ENCODE assay signal across 22 cellular contexts in genomic region chr16:80680839-80681238, GRCh38.
"Had no signal": no experiment of that assay in that cellular context is flagged by ENCODE, and none has a peak within 500 bp of the region (broad histone marks: within the 10 kb centered on the region; RNA-seq: fewer than 3 reads in every experiment).

No MANE protein-coding gene starts in this region.

- DNase-seq: activated naive CD4-positive, alpha-beta T cell treated with Interleukin-2 at 50 U/mL for 16 hours; activated naive CD8-positive, alpha-beta T cell treated with anti-CD3 and anti-CD28 coated beads, Interleukin-2, amount 50 U/mL, for 24 hours; activated T-cell treated with anti-CD3 and anti-CD28 coated beads for 4 hours; endodermal cell; erythroblast; left lung; mesenchymal stem cell; psoas muscle; right lobe of liver; SK-N-SH; stimulated activated CD4-positive, alpha-beta T cell treated with anti-CD3 and anti-CD28 coated beads, Interleukin-4, amount 100 ng/mL, for 4 hours; stimulated activated CD8-positive, alpha-beta memory T cell treated with anti-CD3 and anti-CD28 coated beads, Interleukin-4, amount 100 ng/mL, for 48 hours; stimulated activated naive CD4-positive, alpha-beta T cell treated with Interleukin-2 at 50 U/mL for 16 hours; upper lobe of left lung; WERI-Rb-1 had no signal

- H3K27ac ChIP-seq: ascending aorta, breast epithelium, gastroesophageal sphincter, left lung, psoas muscle, right lobe of liver, suprapubic skin, upper lobe of left lung, WERI-Rb-1 had no signal

- H3K36me3 ChIP-seq: ascending aorta, breast epithelium, gastroesophageal sphincter, right lobe of liver, suprapubic skin, upper lobe of left lung, WERI-Rb-1 had no signal

- H3K4me1 ChIP-seq: ascending aorta, breast epithelium, gastroesophageal sphincter, psoas muscle, right lobe of liver, suprapubic skin had no signal

- ATAC-seq: activated naive CD8-positive, alpha-beta T cell treated with anti-CD3 and anti-CD28 coated beads, Interleukin-2, amount 50 U/mL, for 24 hours; gastroesophageal sphincter; left lung; natural killer cell treated with Interleukin-12 subunit alpha and Interleukin-12 subunit beta and Interleukin-15 and Interleukin-18, amount 100 ng/mL, for 72 hours; psoas muscle had no signal

- H3K27me3 ChIP-seq: ascending aorta, breast epithelium, hepatocyte, left lung, right lobe of liver, suprapubic skin, upper lobe of left lung had no signal

- H2AFZ ChIP-seq: hepatocyte had no signal

- H3K4me3 ChIP-seq: ascending aorta, breast epithelium, gastroesophageal sphincter, hepatocyte, left lung, psoas muscle, right lobe of liver, smooth muscle cell, suprapubic skin, upper lobe of left lung had no signal

- H3K9ac ChIP-seq: SK-N-SH had no signal

- H3K4me2 ChIP-seq: hepatocyte, SK-N-SH, smooth muscle cell had no signal

- H3K9me3 ChIP-seq: breast epithelium, left lung, psoas muscle, right lobe of liver, SK-N-SH, suprapubic skin, upper lobe of left lung had no signal
